Comparison of ENCODE assay signal across 1 cellular context in the genomic region with DNA sequence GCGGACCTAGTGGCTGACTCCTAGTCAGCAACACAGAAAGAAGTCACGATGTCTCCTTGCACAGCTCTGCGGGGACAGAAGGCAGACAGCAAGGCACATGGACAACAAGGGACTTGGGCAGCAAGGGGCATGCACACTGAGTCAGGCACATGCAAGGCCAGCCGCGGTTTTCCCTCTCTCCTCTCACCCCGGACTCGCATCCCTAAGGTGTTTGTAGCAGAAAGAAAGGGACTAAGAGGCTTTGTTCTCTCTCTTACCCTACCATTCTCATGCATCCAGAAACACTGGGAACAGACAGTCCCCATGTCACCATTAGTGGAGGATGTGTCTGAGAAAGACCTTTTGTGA.
TF ChIP-seq lines count a peak whose summit lies in the region.

No MANE protein-coding gene starts in this region.

TF ChIP-seq in GM23338, 12 proteins besides CTCF, POLR2A, EP300 and RAD21:
- TF ChIP-seq, protein P1, sequence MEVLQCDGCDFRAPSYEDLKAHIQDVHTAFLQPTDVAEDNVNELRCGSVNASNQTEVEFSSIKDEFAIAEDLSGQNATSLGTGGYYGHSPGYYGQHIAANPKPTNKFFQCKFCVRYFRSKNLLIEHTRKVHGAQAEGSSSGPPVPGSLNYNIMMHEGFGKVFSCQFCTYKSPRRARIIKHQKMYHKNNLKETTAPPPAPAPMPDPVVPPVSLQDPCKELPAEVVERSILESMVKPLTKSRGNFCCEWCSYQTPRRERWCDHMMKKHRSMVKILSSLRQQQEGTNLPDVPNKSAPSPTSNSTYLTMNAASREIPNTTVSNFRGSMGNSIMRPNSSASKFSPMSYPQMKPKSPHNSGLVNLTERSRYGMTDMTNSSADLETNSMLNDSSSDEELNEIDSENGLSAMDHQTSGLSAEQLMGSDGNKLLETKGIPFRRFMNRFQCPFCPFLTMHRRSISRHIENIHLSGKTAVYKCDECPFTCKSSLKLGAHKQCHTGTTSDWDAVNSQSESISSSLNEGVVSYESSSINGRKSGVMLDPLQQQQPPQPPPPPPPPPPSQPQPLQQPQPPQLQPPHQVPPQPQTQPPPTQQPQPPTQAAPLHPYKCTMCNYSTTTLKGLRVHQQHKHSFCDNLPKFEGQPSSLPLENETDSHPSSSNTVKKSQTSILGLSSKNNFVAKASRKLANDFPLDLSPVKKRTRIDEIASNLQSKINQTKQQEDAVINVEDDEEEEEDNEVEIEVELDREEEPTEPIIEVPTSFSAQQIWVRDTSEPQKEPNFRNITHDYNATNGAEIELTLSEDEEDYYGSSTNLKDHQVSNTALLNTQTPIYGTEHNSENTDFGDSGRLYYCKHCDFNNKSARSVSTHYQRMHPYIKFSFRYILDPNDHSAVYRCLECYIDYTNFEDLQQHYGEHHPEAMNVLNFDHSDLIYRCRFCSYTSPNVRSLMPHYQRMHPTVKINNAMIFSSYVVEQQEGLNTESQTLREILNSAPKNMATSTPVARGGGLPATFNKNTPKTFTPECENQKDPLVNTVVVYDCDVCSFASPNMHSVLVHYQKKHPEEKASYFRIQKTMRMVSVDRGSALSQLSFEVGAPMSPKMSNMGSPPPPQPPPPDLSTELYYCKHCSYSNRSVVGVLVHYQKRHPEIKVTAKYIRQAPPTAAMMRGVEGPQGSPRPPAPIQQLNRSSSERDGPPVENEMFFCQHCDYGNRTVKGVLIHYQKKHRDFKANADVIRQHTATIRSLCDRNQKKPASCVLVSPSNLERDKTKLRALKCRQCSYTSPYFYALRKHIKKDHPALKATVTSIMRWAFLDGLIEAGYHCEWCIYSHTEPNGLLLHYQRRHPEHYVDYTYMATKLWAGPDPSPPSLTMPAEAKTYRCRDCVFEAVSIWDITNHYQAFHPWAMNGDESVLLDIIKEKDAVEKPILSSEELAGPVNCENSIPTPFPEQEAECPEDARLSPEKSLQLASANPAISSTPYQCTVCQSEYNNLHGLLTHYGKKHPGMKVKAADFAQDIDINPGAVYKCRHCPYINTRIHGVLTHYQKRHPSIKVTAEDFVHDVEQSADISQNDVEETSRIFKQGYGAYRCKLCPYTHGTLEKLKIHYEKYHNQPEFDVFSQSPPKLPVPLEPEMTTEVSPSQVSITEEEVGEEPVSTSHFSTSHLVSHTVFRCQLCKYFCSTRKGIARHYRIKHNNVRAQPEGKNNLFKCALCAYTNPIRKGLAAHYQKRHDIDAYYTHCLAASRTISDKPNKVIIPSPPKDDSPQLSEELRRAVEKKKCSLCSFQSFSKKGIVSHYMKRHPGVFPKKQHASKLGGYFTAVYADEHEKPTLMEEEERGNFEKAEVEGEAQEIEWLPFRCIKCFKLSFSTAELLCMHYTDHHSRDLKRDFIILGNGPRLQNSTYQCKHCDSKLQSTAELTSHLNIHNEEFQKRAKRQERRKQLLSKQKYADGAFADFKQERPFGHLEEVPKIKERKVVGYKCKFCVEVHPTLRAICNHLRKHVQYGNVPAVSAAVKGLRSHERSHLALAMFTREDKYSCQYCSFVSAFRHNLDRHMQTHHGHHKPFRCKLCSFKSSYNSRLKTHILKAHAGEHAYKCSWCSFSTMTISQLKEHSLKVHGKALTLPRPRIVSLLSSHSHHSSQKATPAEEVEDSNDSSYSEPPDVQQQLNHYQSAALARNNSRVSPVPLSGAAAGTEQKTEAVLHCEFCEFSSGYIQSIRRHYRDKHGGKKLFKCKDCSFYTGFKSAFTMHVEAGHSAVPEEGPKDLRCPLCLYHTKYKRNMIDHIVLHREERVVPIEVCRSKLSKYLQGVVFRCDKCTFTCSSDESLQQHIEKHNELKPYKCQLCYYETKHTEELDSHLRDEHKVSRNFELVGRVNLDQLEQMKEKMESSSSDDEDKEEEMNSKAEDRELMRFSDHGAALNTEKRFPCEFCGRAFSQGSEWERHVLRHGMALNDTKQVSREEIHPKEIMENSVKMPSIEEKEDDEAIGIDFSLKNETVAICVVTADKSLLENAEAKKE (CRISPR knock-in tag; IDR thresholded peaks at IDR 0.05) = no peak
- TF ChIP-seq CREB1 (CRISPR knock-in tag; IDR thresholded peaks at IDR 0.05; ENCODE audit: low read depth) (no peak), ZNF331 (CRISPR knock-in tag; IDR thresholded peaks at IDR 0.05; ENCODE audit: low read depth) (no peak), JUNB (IDR thresholded peaks at IDR 0.05; ENCODE audit: unreplicated experiment) (no peak), NANOG (IDR thresholded peaks at IDR 0.05; ENCODE audit: borderline replicate concordance) (no peak), EZH2 (IDR thresholded peaks at IDR 0.05; ENCODE audit: low read depth, unreplicated experiment) (no peak), ZNF114 (CRISPR knock-in tag; IDR thresholded peaks at IDR 0.05) (no peak), POLR2AphosphoS5 (IDR thresholded peaks at IDR 0.05; ENCODE audit: low read depth) (no peak), EZH2phosphoT487 (IDR thresholded peaks at IDR 0.05; ENCODE audit: unreplicated experiment) (no peak), STAT1 (IDR thresholded peaks at IDR 0.05; ENCODE audit: unreplicated experiment) (no peak)
- TF ChIP-seq, protein P2, sequence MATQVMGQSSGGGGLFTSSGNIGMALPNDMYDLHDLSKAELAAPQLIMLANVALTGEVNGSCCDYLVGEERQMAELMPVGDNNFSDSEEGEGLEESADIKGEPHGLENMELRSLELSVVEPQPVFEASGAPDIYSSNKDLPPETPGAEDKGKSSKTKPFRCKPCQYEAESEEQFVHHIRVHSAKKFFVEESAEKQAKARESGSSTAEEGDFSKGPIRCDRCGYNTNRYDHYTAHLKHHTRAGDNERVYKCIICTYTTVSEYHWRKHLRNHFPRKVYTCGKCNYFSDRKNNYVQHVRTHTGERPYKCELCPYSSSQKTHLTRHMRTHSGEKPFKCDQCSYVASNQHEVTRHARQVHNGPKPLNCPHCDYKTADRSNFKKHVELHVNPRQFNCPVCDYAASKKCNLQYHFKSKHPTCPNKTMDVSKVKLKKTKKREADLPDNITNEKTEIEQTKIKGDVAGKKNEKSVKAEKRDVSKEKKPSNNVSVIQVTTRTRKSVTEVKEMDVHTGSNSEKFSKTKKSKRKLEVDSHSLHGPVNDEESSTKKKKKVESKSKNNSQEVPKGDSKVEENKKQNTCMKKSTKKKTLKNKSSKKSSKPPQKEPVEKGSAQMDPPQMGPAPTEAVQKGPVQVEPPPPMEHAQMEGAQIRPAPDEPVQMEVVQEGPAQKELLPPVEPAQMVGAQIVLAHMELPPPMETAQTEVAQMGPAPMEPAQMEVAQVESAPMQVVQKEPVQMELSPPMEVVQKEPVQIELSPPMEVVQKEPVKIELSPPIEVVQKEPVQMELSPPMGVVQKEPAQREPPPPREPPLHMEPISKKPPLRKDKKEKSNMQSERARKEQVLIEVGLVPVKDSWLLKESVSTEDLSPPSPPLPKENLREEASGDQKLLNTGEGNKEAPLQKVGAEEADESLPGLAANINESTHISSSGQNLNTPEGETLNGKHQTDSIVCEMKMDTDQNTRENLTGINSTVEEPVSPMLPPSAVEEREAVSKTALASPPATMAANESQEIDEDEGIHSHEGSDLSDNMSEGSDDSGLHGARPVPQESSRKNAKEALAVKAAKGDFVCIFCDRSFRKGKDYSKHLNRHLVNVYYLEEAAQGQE (IDR thresholded peaks at IDR 0.05; ENCODE audit: unreplicated experiment) = no peak
- TF ChIP-seq, protein P3, sequence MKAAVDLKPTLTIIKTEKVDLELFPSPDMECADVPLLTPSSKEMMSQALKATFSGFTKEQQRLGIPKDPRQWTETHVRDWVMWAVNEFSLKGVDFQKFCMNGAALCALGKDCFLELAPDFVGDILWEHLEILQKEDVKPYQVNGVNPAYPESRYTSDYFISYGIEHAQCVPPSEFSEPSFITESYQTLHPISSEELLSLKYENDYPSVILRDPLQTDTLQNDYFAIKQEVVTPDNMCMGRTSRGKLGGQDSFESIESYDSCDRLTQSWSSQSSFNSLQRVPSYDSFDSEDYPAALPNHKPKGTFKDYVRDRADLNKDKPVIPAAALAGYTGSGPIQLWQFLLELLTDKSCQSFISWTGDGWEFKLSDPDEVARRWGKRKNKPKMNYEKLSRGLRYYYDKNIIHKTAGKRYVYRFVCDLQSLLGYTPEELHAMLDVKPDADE (IDR thresholded peaks at IDR 0.05) = no peak
